In genomic region chr13:102774210-102774560, GRCh38 we compare ENCODE assay signal across 8 cellular contexts. TPM values are rescaled to one million over a fixed set of nuclear protein-coding genes. Genes with fewer than 3 reads are reported as not detected.
A peak's percentile ranks its signal among the peaks of the same experiment; 100 is the strongest.
DNase-seq lines count a peak whose midpoint lies in the region; ATAC-seq and TF ChIP-seq lines count a peak whose summit lies in the region.

No MANE protein-coding gene starts in this region.

- H3K9me3 ChIP-seq in HEK293 (ENCODE audit: control insufficient read depth, insufficient read depth, low read depth, low read length) = no peaks in the 10 kb centered on the region

- peaks cover 3% of the 10 kb centered on the region; the same call in 1 of the 2 replicates for H3K4me1 ChIP-seq in HEK293 (ENCODE audit: control insufficient read depth, insufficient read depth, low read length)

- ATAC-seq in left ventricle myocardium superior = peak; percentile 11
- no peak for ATAC-seq in stimulated activated memory B cell treated with anti-CD40 and anti-IgM and Interleukin-4, amounts not matched to agents 10 μg/mL and 1 μg/mL and 100 μg/mL, for 72 hours
- no peak for ATAC-seq in GM19328 (IDR thresholded peaks at IDR 0.05; ENCODE audit: unreplicated experiment)
- no peak for ATAC-seq in GM18867 (IDR thresholded peaks at IDR 0.05; ENCODE audit: unreplicated experiment)
- no peak for ATAC-seq in HG02610 (IDR thresholded peaks at IDR 0.05; ENCODE audit: unreplicated experiment)

- no peaks in the 10 kb centered on the region for H3K9me3 Mint-ChIP-seq in activated T-helper 1 cell treated with anti-CD3 and anti-CD28 coated beads, Interleukin-12 subunit alpha, Interleukin-12 subunit beta, Interleukin-2, Interleukin-4 antibody, amounts not matched to agents 30 ng/mL and 10 ng/mL and 1 ng/mL, durations not matched to agents 14 hours and 24 hours and 36 hours
- no peaks in the 10 kb centered on the region for H3K9me3 Mint-ChIP-seq in stimulated activated memory B cell treated with anti-CD40 and anti-IgM and Interleukin-4, amounts not matched to agents 10 μg/mL and 1 μg/mL and 100 μg/mL, for 72 hours

- POLR2A ChIA-PET in HEK293 (lab: Yijun Ruan, JAX) = interaction anchor here (0.6 to 2.1 kb wide), 10 partner anchors 25 to 179 kb away, joined by 3 to 19 read pairs (median 4); partner anchors contain the start of genes BIVM, ERCC5, POGLUT2 and TPP2

- peak overlapping the region; percentile 95 for H3K4me3 Mint-ChIP-seq in activated T-helper 1 cell treated with anti-CD3 and anti-CD28 coated beads, Interleukin-12 subunit alpha, Interleukin-12 subunit beta, Interleukin-2, Interleukin-4 antibody, amounts not matched to agents 30 ng/mL and 10 ng/mL and 1 ng/mL, durations not matched to agents 14 hours and 24 hours and 36 hours
- peak overlapping the region; percentile 80 for H3K4me3 Mint-ChIP-seq in stimulated activated memory B cell treated with anti-CD40 and anti-IgM and Interleukin-4, amounts not matched to agents 10 μg/mL and 1 μg/mL and 100 μg/mL, for 72 hours

- no peak overlapping the region; the same call in 1 of the 2 replicates for H3K27ac ChIP-seq in HEK293 (ENCODE audit: extremely low read depth, low read depth, low read length)

- H3K36me3 Mint-ChIP-seq in activated T-helper 1 cell treated with anti-CD3 and anti-CD28 coated beads, Interleukin-12 subunit alpha, Interleukin-12 subunit beta, Interleukin-2, Interleukin-4 antibody, amounts not matched to agents 30 ng/mL and 10 ng/mL and 1 ng/mL, durations not matched to agents 14 hours and 24 hours and 36 hours (ENCODE audit: low read depth) = peaks cover 27% of the 10 kb centered on the region
- no peaks in the 10 kb centered on the region for H3K36me3 Mint-ChIP-seq in stimulated activated memory B cell treated with anti-CD40 and anti-IgM and Interleukin-4, amounts not matched to agents 10 μg/mL and 1 μg/mL and 100 μg/mL, for 72 hours

- intact Hi-C loops in activated T-helper 1 cell treated with anti-CD3 and anti-CD28 coated beads, Interleukin-12 subunit alpha, Interleukin-12 subunit beta, Interleukin-2, Interleukin-4 antibody, amounts not matched to agents 30 ng/mL and 10 ng/mL and 1 ng/mL, durations not matched to agents 14 hours and 24 hours and 36 hours (cut with micrococcal nuclease) = loop anchor here (5.0 to 10.0 kb wide), 2 partner anchors 92 to 1149 kb away; no protein-coding TSS in a partner anchor
- intact Hi-C loops in left ventricle myocardium superior (cut with micrococcal nuclease) = no loop called here

- H3K27me3 Mint-ChIP-seq in activated T-helper 1 cell treated with anti-CD3 and anti-CD28 coated beads, Interleukin-12 subunit alpha, Interleukin-12 subunit beta, Interleukin-2, Interleukin-4 antibody, amounts not matched to agents 30 ng/mL and 10 ng/mL and 1 ng/mL, durations not matched to agents 14 hours and 24 hours and 36 hours (ENCODE audit: insufficient read depth) = no peaks in the 10 kb centered on the region
- H3K27me3 Mint-ChIP-seq in stimulated activated memory B cell treated with anti-CD40 and anti-IgM and Interleukin-4, amounts not matched to agents 10 μg/mL and 1 μg/mL and 100 μg/mL, for 72 hours = no peaks in the 10 kb centered on the region

- no peak overlapping the region; the same call in 1 of the 2 replicates for H3K4me3 ChIP-seq in HEK293 (ENCODE audit: low read depth, low read length)

- no peak for TF ChIP-seq CTCF in HEK293 (tag by site-specific recombination; IDR thresholded peaks at IDR 0.05)

- CTCF ChIA-PET in HEK293 (lab: Yijun Ruan, JAX) = interaction anchor here (0.6 to 1.2 kb wide), 2 partner anchors 26 to 142 kb away, joined by 3 read pairs; no protein-coding TSS in a partner anchor

- no peak for DNase-seq in activated T-helper 1 cell treated with anti-CD3 and anti-CD28 coated beads, Interleukin-12 subunit alpha, Interleukin-12 subunit beta, Interleukin-2, Interleukin-4 antibody, amounts not matched to agents 30 ng/mL and 10 ng/mL and 1 ng/mL, durations not matched to agents 14 hours and 24 hours and 36 hours (ENCODE audit: low spot score)
- DNase-seq in left ventricle myocardium superior (peak; percentile 38), NCI-H2107 treated with DMSO at 0.1 percent for 48 hours (lab: John Stamatoyannopoulos, UW; ENCODE audit: unreplicated experiment) (no peak)

- H3K4me1 Mint-ChIP-seq in activated T-helper 1 cell treated with anti-CD3 and anti-CD28 coated beads, Interleukin-12 subunit alpha, Interleukin-12 subunit beta, Interleukin-2, Interleukin-4 antibody, amounts not matched to agents 30 ng/mL and 10 ng/mL and 1 ng/mL, durations not matched to agents 14 hours and 24 hours and 36 hours (ENCODE audit: low read depth) = peaks cover 71% of the 10 kb centered on the region
- peaks cover 30% of the 10 kb centered on the region for H3K4me1 Mint-ChIP-seq in stimulated activated memory B cell treated with anti-CD40 and anti-IgM and Interleukin-4, amounts not matched to agents 10 μg/mL and 1 μg/mL and 100 μg/mL, for 72 hours

- no peaks in the 10 kb centered on the region for H3K36me3 ChIP-seq in HEK293 (ENCODE audit: control insufficient read depth in 2 of 2, insufficient read depth in 1 of 2, low read length in 2 of 2)

- H3K27ac Mint-ChIP-seq in activated T-helper 1 cell treated with anti-CD3 and anti-CD28 coated beads, Interleukin-12 subunit alpha, Interleukin-12 subunit beta, Interleukin-2, Interleukin-4 antibody, amounts not matched to agents 30 ng/mL and 10 ng/mL and 1 ng/mL, durations not matched to agents 14 hours and 24 hours and 36 hours = peak overlapping the region; percentile 95
- H3K27ac Mint-ChIP-seq in stimulated activated memory B cell treated with anti-CD40 and anti-IgM and Interleukin-4, amounts not matched to agents 10 μg/mL and 1 μg/mL and 100 μg/mL, for 72 hours = peak overlapping the region; percentile 85

TF ChIP-seq in HEK293, 187 proteins besides CTCF, POLR2A, EP300 and RAD21:
- TF ChIP-seq ZNF341 (tag by site-specific recombination; IDR thresholded peaks at IDR 0.05; ENCODE audit: low read depth) (0 out of 2 replicates have a peak, but pooled peaks have one; percentile 8), KLF10 (tag by site-specific recombination; IDR thresholded peaks at IDR 0.05) (no peak), ZNF202 (tag by site-specific recombination; IDR thresholded peaks at IDR 0.05; ENCODE audit: borderline replicate concordance) (peak; percentile 41; the same call in 1 of the 2 replicates)

RNA-seq across cellular contexts. Expression of gene TEX30, which starts 0.6 kb away (rescaled TPM):
- total RNA-seq in activated T-helper 1 cell treated with anti-CD3 and anti-CD28 coated beads, Interleukin-12 subunit alpha, Interleukin-12 subunit beta, Interleukin-2, Interleukin-4 antibody, amounts not matched to agents 30 ng/mL and 10 ng/mL and 1 ng/mL, durations not matched to agents 14 hours and 24 hours and 36 hours = 60.2 and 66.0 TPM in 2 replicates
- 11.2 TPM for total RNA-seq in left ventricle myocardium superior

RNA-seq across cellular contexts. Expression of gene POGLUT2, which starts 24.6 kb away (rescaled TPM):
- 15.8 and 17.8 TPM in 2 replicates for total RNA-seq in activated T-helper 1 cell treated with anti-CD3 and anti-CD28 coated beads, Interleukin-12 subunit alpha, Interleukin-12 subunit beta, Interleukin-2, Interleukin-4 antibody, amounts not matched to agents 30 ng/mL and 10 ng/mL and 1 ng/mL, durations not matched to agents 14 hours and 24 hours and 36 hours
- total RNA-seq in left ventricle myocardium superior = 3.5 TPM

RNA-seq across cellular contexts. Expression of gene BIVM, which starts 24.7 kb away (rescaled TPM):
- total RNA-seq in activated T-helper 1 cell treated with anti-CD3 and anti-CD28 coated beads, Interleukin-12 subunit alpha, Interleukin-12 subunit beta, Interleukin-2, Interleukin-4 antibody, amounts not matched to agents 30 ng/mL and 10 ng/mL and 1 ng/mL, durations not matched to agents 14 hours and 24 hours and 36 hours = 34.4 and 35.6 TPM in 2 replicates
- total RNA-seq in left ventricle myocardium superior = 39.1 TPM
